ENCODE assay signal across 8 cellular contexts in genomic region chr19:36686365-36687213, GRCh38. TPM values are rescaled to one million over a fixed set of nuclear protein-coding genes. Genes with fewer than 3 reads are reported as not detected.
DNase-seq lines count a peak whose midpoint lies in the region; ATAC-seq and TF ChIP-seq lines count a peak whose summit lies in the region.

No MANE protein-coding gene starts in this region.

- H3K4me3 ChIP-seq in body of pancreas (peak overlapping the region; percentile 62 to 82), kidney epithelial cell (ENCODE audit: low read depth, low read length) (peak overlapping the region; percentile 81)

- CTCF ChIA-PET in activated CD4-positive, alpha-beta T cell treated with anti-CD3 and anti-CD28 coated beads for 36 hours (lab: Charles Lee): interaction anchor here (0.5 to 0.6 kb wide), 2 partner anchors 175 to 1896 kb away, joined by 3 read pairs; no protein-coding TSS in a partner anchor

- intact Hi-C loops in activated CD4-positive, alpha-beta T cell treated with anti-CD3 and anti-CD28 coated beads for 36 hours (cut with DNase I, micrococcal nuclease): loop anchor here (1.0 to 5.0 kb wide), 22 partner anchors 20 to 1091 kb away; partner anchors contain the start of genes ZNF260 (in 2 of the 2), ZNF345 (in 2 of the 2), ZNF461 (in 2 of the 2) and ZNF850 (in 2 of the 2)
- intact Hi-C loops in body of pancreas (cut with DNase I): no loop called here

- H3K27me3 Mint-ChIP-seq in activated CD4-positive, alpha-beta T cell treated with anti-CD3 and anti-CD28 coated beads for 36 hours: no peaks in the 10 kb centered on the region
- H3K27me3 Mint-ChIP-seq in stimulated activated naive CD8-positive, alpha-beta T cell treated with anti-CD3 and anti-CD28 coated beads, Interleukin-15, amount 100 ng/mL, for 72 hours: no peaks in the 10 kb centered on the region

- TF ChIP-seq POLR2A in body of pancreas (IDR thresholded peaks at IDR 0.05): no peak

- peak overlapping the region; percentile 99 for H3K4me3 Mint-ChIP-seq in activated CD4-positive, alpha-beta T cell treated with anti-CD3 and anti-CD28 coated beads for 36 hours
- peak overlapping the region; percentile 95 to 98 for H3K4me3 Mint-ChIP-seq in stimulated activated naive CD8-positive, alpha-beta T cell treated with anti-CD3 and anti-CD28 coated beads, Interleukin-15, amount 100 ng/mL, for 72 hours

- 8 to 11% methylated on average over 17 to 20 of the region's 20 CpGs for WGBS in body of pancreas, 2 donors

- peaks cover 66% of the 10 kb centered on the region for H3K36me3 Mint-ChIP-seq in activated CD4-positive, alpha-beta T cell treated with anti-CD3 and anti-CD28 coated beads for 36 hours (ENCODE audit: low read depth)

- peaks cover 21% of the 10 kb centered on the region for H3K4me1 ChIP-seq in body of pancreas

- H3K27ac Mint-ChIP-seq in activated CD4-positive, alpha-beta T cell treated with anti-CD3 and anti-CD28 coated beads for 36 hours: peak overlapping the region; percentile 96
- H3K27ac Mint-ChIP-seq in stimulated activated naive CD8-positive, alpha-beta T cell treated with anti-CD3 and anti-CD28 coated beads, Interleukin-15, amount 100 ng/mL, for 72 hours: peak overlapping the region; percentile 77 to 97

- peak overlapping the region in 3 of 4 donors; percentile 22 to 84 (median 84) for H3K27ac ChIP-seq in body of pancreas

- POLR2A ChIA-PET in activated CD4-positive, alpha-beta T cell treated with anti-CD3 and anti-CD28 coated beads for 36 hours (lab: Charles Lee): interaction anchor here (1.1 kb wide), 1 partner anchor 12 kb away, joined by 3 read pairs; no protein-coding TSS in a partner anchor

- TF ChIP-seq CTCF in body of pancreas (IDR thresholded peaks at IDR 0.05): no peak
- no peak for TF ChIP-seq CTCF in kidney epithelial cell (IDR thresholded peaks at IDR 0.05; ENCODE audit: insufficient read depth, low read length, poor library complexity, severe bottlenecking)

- H3K36me3 ChIP-seq in body of pancreas (replicated peaks in 1 of 2; ENCODE audit: insufficient read depth in 1 of 2, low read depth in 2 of 2): peaks cover 0 to 3% of the 10 kb centered on the region in 2 donors
- no peaks in the 10 kb centered on the region for H3K36me3 ChIP-seq in kidney epithelial cell (ENCODE audit: control insufficient read depth, insufficient read depth, low read length)

- no peak for ATAC-seq in activated CD4-positive, alpha-beta T cell treated with anti-CD3 and anti-CD28 coated beads for 36 hours
- peak; percentile 9 for ATAC-seq in body of pancreas
- no peak for ATAC-seq in stimulated activated naive CD8-positive, alpha-beta T cell treated with anti-CD3 and anti-CD28 coated beads, Interleukin-15, amount 100 ng/mL, for 72 hours
- ATAC-seq in GM18907 (IDR thresholded peaks at IDR 0.05; ENCODE audit: unreplicated experiment): no peak

- peaks cover 26% of the 10 kb centered on the region for H3K9me3 Mint-ChIP-seq in activated CD4-positive, alpha-beta T cell treated with anti-CD3 and anti-CD28 coated beads for 36 hours (ENCODE audit: low read depth)
- H3K9me3 Mint-ChIP-seq in stimulated activated naive CD8-positive, alpha-beta T cell treated with anti-CD3 and anti-CD28 coated beads, Interleukin-15, amount 100 ng/mL, for 72 hours: peaks cover 15 to 30% of the 10 kb centered on the region in 2 donors

- no peaks in the 10 kb centered on the region for H3K9me3 ChIP-seq in body of pancreas

- peaks cover 27% of the 10 kb centered on the region for H3K4me1 Mint-ChIP-seq in activated CD4-positive, alpha-beta T cell treated with anti-CD3 and anti-CD28 coated beads for 36 hours
- peaks cover 28% of the 10 kb centered on the region for H3K4me1 Mint-ChIP-seq in stimulated activated naive CD8-positive, alpha-beta T cell treated with anti-CD3 and anti-CD28 coated beads, Interleukin-15, amount 100 ng/mL, for 72 hours

- no peak for DNase-seq in activated CD4-positive, alpha-beta T cell treated with anti-CD3 and anti-CD28 coated beads for 36 hours
- DNase-seq in activated CD4-positive, alpha-beta T cell treated with anti-CD3 and anti-CD28 coated beads for 4 hours: no peak
- peak; percentile 50 for DNase-seq in NCI-H1105 (lab: John Stamatoyannopoulos, UW)
- peak; percentile 20 to 39 (median 28) for DNase-seq in body of pancreas
- DNase-seq in kidney epithelial cell (ENCODE audit: low read depth): no peak
- no peak for DNase-seq in stimulated activated naive CD8-positive, alpha-beta T cell treated with anti-CD3 and anti-CD28 coated beads, Interleukin-15, amount 100 ng/mL, for 72 hours
- no peak for DNase-seq in NCI-H2107 (lab: John Stamatoyannopoulos, UW)

- H3K27me3 ChIP-seq in body of pancreas: no peaks in the 10 kb centered on the region
- H3K27me3 ChIP-seq in kidney epithelial cell (ENCODE audit: control insufficient read depth, insufficient read depth, low read length): no peaks in the 10 kb centered on the region

RNA-seq across cellular contexts. Expression of gene ZNF567, which starts 0.8 kb away (rescaled TPM):
- 1 to 10 TPM; 7.4 to 8.6 TPM for total RNA-seq in activated CD4-positive, alpha-beta T cell treated with anti-CD3 and anti-CD28 coated beads for 36 hours
- total RNA-seq in body of pancreas (1 to 10 TPM; 3.3 to 9.3 TPM), kidney epithelial cell (7.7 and 7.9 TPM in 2 replicates)

RNA-seq across cellular contexts. Expression of gene ZNF461, which starts 20.0 kb away (rescaled TPM):
- 1 to 10 TPM; 5.7 to 6.5 TPM for total RNA-seq in activated CD4-positive, alpha-beta T cell treated with anti-CD3 and anti-CD28 coated beads for 36 hours
- 10 to 100 TPM in 1 of 2 donors, 1 to 10 TPM in 1; 1.6 to 10.6 TPM for total RNA-seq in body of pancreas
- total RNA-seq in kidney epithelial cell: 9.4 and 12.5 TPM in 2 replicates

Comparison
In these comparisons a context has a peak if more than half of its experiments do, and no peak if none do; other contexts are left out.
1. DNase-seq: peak in NCI-H1105 (single experiment) and body of pancreas (4 of 4); none in activated CD4-positive, alpha-beta T cell treated with anti-CD3 and anti-CD28 coated beads for 36 hours (single experiment), activated CD4-positive, alpha-beta T cell treated with anti-CD3 and anti-CD28 coated beads for 4 hours (0 of 2), kidney epithelial cell (single experiment), stimulated activated naive CD8-positive, alpha-beta T cell treated with anti-CD3 and anti-CD28 coated beads, Interleukin-15, amount 100 ng/mL, for 72 hours (0 of 2) and NCI-H2107 (single experiment).